11 cellular contexts compared by ENCODE assay signal in genomic region chr15:29670945-29671307, GRCh38.
DNase-seq lines count a peak whose midpoint lies in the region; ATAC-seq, FAIRE-seq and TF ChIP-seq lines count a peak whose summit lies in the region.
"Had no signal": no experiment of that assay in that cellular context is flagged by ENCODE, and none has a peak within 500 bp of the region (broad histone marks: within the 10 kb centered on the region; RNA-seq: fewer than 3 reads in every experiment).

No MANE protein-coding gene starts in this region.

- TF ChIP-seq CTCF in IMR-90 (conservative IDR thresholded peaks at IDR 0.05; ENCODE audit: low read depth, low read length) (no peak), choroid plexus epithelial cell (conservative IDR thresholded peaks at IDR 0.05; ENCODE audit: low read depth, low read length) (no peak), right lobe of liver (IDR thresholded peaks at IDR 0.05) (no peak), natural killer cell (IDR thresholded peaks at IDR 0.05) (no peak)

- dilution Hi-C loops in IMR-90 (cut with HindIII; ENCODE audit: low sequenced_read_pairs, unreplicated experiment) = no loop called here

- no peak overlapping the region for H3K56ac ChIP-seq in IMR-90 (ENCODE audit: extremely low read depth, insufficient read depth, low read length)

- intact Hi-C loops in IMR-90 (cut with micrococcal nuclease) (no loop called here), right lobe of liver (cut with DNase I) (no loop called here), natural killer cell (cut with micrococcal nuclease) (no loop called here)

- H2AK5ac ChIP-seq in IMR-90 (ENCODE audit: low read depth, low read length) = no peak overlapping the region

- H3K36me3 ChIP-seq in IMR-90 (ENCODE audit: control insufficient read depth, insufficient read depth, low read length) = no peaks in the 10 kb centered on the region
- H3K36me3 ChIP-seq in right lobe of liver = no peaks in the 10 kb centered on the region

- H3K4me3 ChIP-seq in IMR-90 (ENCODE audit: insufficient read depth, low read depth, low read length) (no peak overlapping the region), choroid plexus epithelial cell (ENCODE audit: low read depth, low read length) (no peak overlapping the region), right lobe of liver (peak overlapping the region; percentile 29 to 47 (median 44))

- peak overlapping the region; percentile 73 for H2AK9ac ChIP-seq in IMR-90 (replicated peaks; ENCODE audit: low read depth, low read length, poor library complexity)

- peaks cover 11% of the 10 kb centered on the region; the same call in 1 of the 2 replicates for H3K9me1 ChIP-seq in IMR-90 (ENCODE audit: insufficient read depth, low read length)

- H3K27ac Mint-ChIP-seq in natural killer cell = no peak overlapping the region
- H3K27ac Mint-ChIP-seq: T-helper 1 cell treated with Interleukin-12 subunit alpha and Interleukin-12 subunit beta and Interleukin-4 antibody, amounts not matched to agents 30 μg/mL and 1 μg/mL, for 36 hours had no signal

- no peak overlapping the region for H3K23ac ChIP-seq in IMR-90 (ENCODE audit: low read depth, low read length)

- no peaks in the 10 kb centered on the region for H3K4me1 Mint-ChIP-seq in natural killer cell

- H3K18ac ChIP-seq in IMR-90 (ENCODE audit: low read depth, low read length) = no peak overlapping the region

- DNase-seq in IMR-90 (peak; percentile 61), choroid plexus epithelial cell (ENCODE audit: low read depth) (peak; percentile 68), right lobe of liver (peak; percentile 66 to 90 (median 80)), urothelium cell line (ENCODE audit: low spot score) (peak; percentile 77), natural killer cell (no peak), NCI-H345 treated with DMSO at 0.1 percent for 48 hours (lab: John Stamatoyannopoulos, UW; ENCODE audit: unreplicated experiment) (no peak)
- no peak for DNase-seq in stimulated activated CD4-positive, alpha-beta T cell treated with anti-CD3 and anti-CD28 coated beads, Interleukin-2, amount 100 ng/mL, for 24 hours
- DNase-seq: activated T-cell treated with anti-CD3 and anti-CD28 coated beads, Interleukin-2, amount 50 U/mL, for 4 hours; NCI-H2171 treated with DMSO at 0.1 percent for 48 hours had no signal

- H2BK120ac ChIP-seq in IMR-90 (ENCODE audit: low read depth, low read length) = peak overlapping the region; percentile 84

- H2BK15ac ChIP-seq in IMR-90 (ENCODE audit: low read depth, low read length) = no peak overlapping the region

- peak overlapping the region; percentile 56; the same call in 1 of the 2 replicates for H4K91ac ChIP-seq in IMR-90 (ENCODE audit: insufficient read depth, low read depth, low read length)

- H3K4me3 Mint-ChIP-seq in natural killer cell = no peak overlapping the region
- H3K4me3 Mint-ChIP-seq: activated T-cell treated with anti-CD3 and anti-CD28 coated beads, Interleukin-2, amount 50 U/mL, for 4 hours; T-helper 1 cell treated with Interleukin-12 subunit alpha and Interleukin-12 subunit beta and Interleukin-4 antibody, amounts not matched to agents 30 μg/mL and 1 μg/mL, for 36 hours had no signal

- H2AFZ ChIP-seq in IMR-90 (replicated peaks; ENCODE audit: low read length, poor library complexity) = peak overlapping the region; percentile 64

- in situ Hi-C loops in IMR-90 (cut with MboI; ENCODE audit: low sequenced_read_pairs) = loop anchor here (10.0 to 25.0 kb wide), 2 partner anchors 264 to 391 kb away; no protein-coding TSS in a partner anchor

- no peak overlapping the region; the same call in 1 of the 2 replicates for H3K14ac ChIP-seq in IMR-90 (replicated peaks; ENCODE audit: low read depth, low read length)

- TF ChIP-seq POLR2A in IMR-90 (IDR thresholded peaks at IDR 0.05; ENCODE audit: low read depth, low read length) (no peak), right lobe of liver (IDR thresholded peaks at IDR 0.05) (peak; percentile 65)

- H2BK20ac ChIP-seq in IMR-90 (ENCODE audit: low read depth, low read length) = peak overlapping the region; percentile 36

- POLR2A ChIA-PET in IMR-90 (lab: Charles Lee; ENCODE audit: unreplicated experiment) = no interaction called here

- H3K36me3 Mint-ChIP-seq in natural killer cell = no peaks in the 10 kb centered on the region

- peaks cover 0 to 2% of the 10 kb centered on the region in 2 experiments; a peak in 1 of 4 replicates for H3K79me1 ChIP-seq in IMR-90 (ENCODE audit: low read depth in 1 of 2, low read length in 2 of 2)

- no peak overlapping the region for H2BK5ac ChIP-seq in IMR-90 (ENCODE audit: low read depth, low read length, poor library complexity, severe bottlenecking)

- H4K5ac ChIP-seq in IMR-90 (ENCODE audit: low read depth, low read length) = no peak overlapping the region

- no peaks in the 10 kb centered on the region for H3K9me3 Mint-ChIP-seq in natural killer cell
- H3K9me3 Mint-ChIP-seq: activated T-cell treated with anti-CD3 and anti-CD28 coated beads, Interleukin-2, amount 50 U/mL, for 4 hours; T-helper 1 cell treated with Interleukin-12 subunit alpha and Interleukin-12 subunit beta and Interleukin-4 antibody, amounts not matched to agents 30 μg/mL and 1 μg/mL, for 36 hours had no signal

- no CpG with 5 or more reads among the region's 6 CpGs for WGBS in IMR-90 (ENCODE audit: extremely low coverage in 2 of 2, insufficient read length in 1 of 2), 2 experiments
- 19% methylated on average over 5 of the region's 6 CpGs for WGBS in right lobe of liver (ENCODE audit: insufficient coverage, low coverage, low lambda C conversion rate, missing lambda C conversion rate)

- H3K4ac ChIP-seq in IMR-90 (ENCODE audit: low read depth, low read length) = peak overlapping the region; percentile 38; the same call in 1 of the 2 replicates

- ATAC-seq in IMR-90 (ENCODE audit: low read depth) (no peak), right lobe of liver (peak; percentile 74 to 79 (median 76)), natural killer cell (no peak)
- ATAC-seq: activated T-cell treated with anti-CD3 and anti-CD28 coated beads, Interleukin-2, amount 50 U/mL, for 4 hours had no signal

- TF ChIP-seq RAD21 in IMR-90 (IDR thresholded peaks at IDR 0.05; ENCODE audit: low read length) = no peak

- CTCF ChIA-PET in IMR-90 (lab: Yijun Ruan, JAX) = interaction anchor here (1.2 to 1.4 kb wide), 2 partner anchors 255 to 404 kb away, joined by 4 read pairs; no protein-coding TSS in a partner anchor

- H3K27me3 ChIP-seq in IMR-90 (ENCODE audit: control insufficient read depth, insufficient read depth, low read length) (no peaks in the 10 kb centered on the region), right lobe of liver (no peaks in the 10 kb centered on the region)

- no peak overlapping the region for H4K8ac ChIP-seq in IMR-90 (ENCODE audit: low read depth in 2 of 2, low read length in 2 of 2)

- H4K20me1 ChIP-seq in IMR-90 (ENCODE audit: insufficient read depth, low read length) = no peaks in the 10 kb centered on the region

- peaks cover 17% of the 10 kb centered on the region for H3K4me1 ChIP-seq in IMR-90 (ENCODE audit: control insufficient read depth, insufficient read depth, low read length)
- peaks cover 0 to 12% (median 4%) of the 10 kb centered on the region in 4 donors for H3K4me1 ChIP-seq in right lobe of liver

- H3K27me3 Mint-ChIP-seq in natural killer cell (ENCODE audit: low read depth in 2 of 2) = peaks cover 8 to 17% of the 10 kb centered on the region in 2 donors

- FAIRE-seq in urothelium cell line (lab: Jason Lieb, UNC) = no peak
- FAIRE-seq: endometrium had no signal

- H3K9me3 ChIP-seq in IMR-90 (ENCODE audit: control insufficient read depth, insufficient read depth, low read length) (no peaks in the 10 kb centered on the region), right lobe of liver (no peaks in the 10 kb centered on the region)

- no peak overlapping the region for H3K4me2 ChIP-seq in IMR-90 (ENCODE audit: low read depth, low read length)

- no peak overlapping the region for H3K27ac ChIP-seq in IMR-90 (ENCODE audit: insufficient read depth, low read length)
- peak overlapping the region; percentile 69 to 80 (median 75) for H3K27ac ChIP-seq in right lobe of liver

- no peak overlapping the region for H3K9ac ChIP-seq in IMR-90 (ENCODE audit: low read depth, low read length)

- no TSS peak for BruUV-seq in IMR-90 (replicated peaks; lab: Mats Ljungman, UMichigan)

TF ChIP-seq in IMR-90, 13 proteins besides CTCF, POLR2A, EP300 and RAD21:
- TF ChIP-seq RFX5 (IDR thresholded peaks at IDR 0.05; ENCODE audit: low read depth, low read length) = no peak
- 0 out of 2 replicates have a peak, but pooled peaks have one; percentile 18 for TF ChIP-seq FOS (IDR thresholded peaks at IDR 0.05; ENCODE audit: low read depth, low read length)
- TF ChIP-seq MXI1 (IDR thresholded peaks at IDR 0.05; ENCODE audit: borderline replicate concordance, low read depth, low read length) = 0 out of 2 replicates have a peak, but pooled peaks have one; percentile 24
- TF ChIP-seq USF2 (IDR thresholded peaks at IDR 0.05; ENCODE audit: low read depth, low read length) = no peak
- 0 out of 2 replicates have a peak, but pooled peaks have one; percentile 10 for TF ChIP-seq BHLHE40 (IDR thresholded peaks at IDR 0.05; ENCODE audit: low read depth, low read length)

Comparison
In these comparisons a context has a peak if more than half of its experiments do, and no peak if none do; other contexts are left out.
1. ATAC-seq: peak in right lobe of liver (4 of 4); none in IMR-90 (single experiment) and natural killer cell (0 of 3).
2. DNase-seq: peak in IMR-90 (single experiment), choroid plexus epithelial cell (single experiment), right lobe of liver (3 of 3) and urothelium cell line (single experiment); none in natural killer cell (single experiment), NCI-H345 treated with DMSO at 0.1 percent for 48 hours (single experiment) and stimulated activated CD4-positive, alpha-beta T cell treated with anti-CD3 and anti-CD28 coated beads, Interleukin-2, amount 100 ng/mL, for 24 hours (0 of 2).
3. H3K4me3 ChIP-seq: peak in right lobe of liver (3 of 3); none in IMR-90 (single experiment) and choroid plexus epithelial cell (single experiment).